ENCODE assay signal across 8 cellular contexts in the genomic region with DNA sequence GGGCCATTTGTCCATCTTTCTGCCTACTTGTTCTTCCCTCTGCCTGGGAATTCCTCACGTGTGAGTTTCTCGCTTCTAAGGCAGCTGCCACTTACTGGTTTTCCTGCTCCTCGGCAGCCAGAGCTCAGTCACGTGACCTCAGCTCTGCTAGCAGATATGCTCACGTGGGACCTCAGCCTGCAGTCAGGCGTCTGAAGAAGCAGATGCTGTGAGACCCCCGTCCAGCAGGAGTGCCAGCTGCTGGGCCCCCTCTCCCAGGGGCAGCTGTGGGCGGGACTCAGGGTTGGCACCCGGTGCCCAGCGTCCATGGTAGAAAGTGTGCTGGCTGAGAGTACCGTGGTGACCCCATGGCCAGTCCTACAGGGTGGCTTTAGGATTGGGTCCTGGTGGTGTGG.
DNase-seq lines count a peak whose midpoint lies in the region; ATAC-seq and TF ChIP-seq lines count a peak whose summit lies in the region.

No MANE protein-coding gene starts in this region.

- H3K27me3 ChIP-seq in Peyer's patch: no peaks in the 10 kb centered on the region

- peaks cover 0 to 41% (median 27%) of the 10 kb centered on the region in 4 donors for H3K4me1 ChIP-seq in Peyer's patch

- in situ Hi-C loops in astrocyte of the spinal cord (cut with HindIII; ENCODE audit: low sequenced_read_pairs): no loop called here

- no peaks in the 10 kb centered on the region for H3K9me3 ChIP-seq in Peyer's patch

- no peak for TF ChIP-seq POLR2A in Peyer's patch (IDR thresholded peaks at IDR 0.05)

- no peak for TF ChIP-seq CTCF in Peyer's patch (IDR thresholded peaks at IDR 0.05)
- no peak for TF ChIP-seq CTCF in astrocyte of the spinal cord (IDR thresholded peaks at IDR 0.05; ENCODE audit: low read depth, low read length)

- no peaks in the 10 kb centered on the region for H3K36me3 ChIP-seq in Peyer's patch

- H3K4me3 ChIP-seq in Peyer's patch (peak overlapping the region in 2 of 4 donors; percentile 4 to 9), astrocyte of the spinal cord (ENCODE audit: low read depth, low read length) (no peak overlapping the region)

- DNase-seq in activated T-cell treated with anti-CD3 and anti-CD28 coated beads for 1 hour (ENCODE audit: low read depth): peak; percentile 31
- no peak for DNase-seq in activated T-cell treated with anti-CD3 and anti-CD28 coated beads, Interleukin-2, amount 50 U/mL, for 48 hours
- peak in 2 of 3 donors; percentile 83 to 87 for DNase-seq in Peyer's patch
- peak; percentile 48 for DNase-seq in astrocyte of the spinal cord (ENCODE audit: low read depth, low spot score)
- no peak for DNase-seq in left lobe of liver (ENCODE audit: low spot score)
- DNase-seq in stimulated activated CD8-positive, alpha-beta memory T cell treated with anti-CD3 and anti-CD28 coated beads, Interleukin-4, amount 100 ng/mL, for 48 hours: peak; percentile 45
- DNase-seq in NCI-H446 treated with DMSO at 0.1 percent for 48 hours (lab: John Stamatoyannopoulos, UW): no peak
- no peak for DNase-seq in occipital lobe (lab: John Stamatoyannopoulos, UW)

- peak; percentile 32 for ATAC-seq in left lobe of liver

- H3K27ac ChIP-seq in Peyer's patch: peak overlapping the region; percentile 30 to 77 (median 38)

Comparison
In these comparisons a context has a peak if more than half of its experiments do, and no peak if none do; other contexts are left out.
1. DNase-seq: peak in activated T-cell treated with anti-CD3 and anti-CD28 coated beads for 1 hour (single experiment), Peyer's patch (2 of 3), astrocyte of the spinal cord (single experiment) and stimulated activated CD8-positive, alpha-beta memory T cell treated with anti-CD3 and anti-CD28 coated beads, Interleukin-4, amount 100 ng/mL, for 48 hours (single experiment); none in activated T-cell treated with anti-CD3 and anti-CD28 coated beads, Interleukin-2, amount 50 U/mL, for 48 hours (0 of 2), left lobe of liver (single experiment), NCI-H446 treated with DMSO at 0.1 percent for 48 hours (single experiment) and occipital lobe (single experiment).